In genomic region chr2:96636772-96637171, GRCh38 we compare ENCODE assay signal across 9 cellular contexts. TPM values are rescaled to one million over a fixed set of nuclear protein-coding genes. Genes with fewer than 3 reads are reported as not detected.
DNase-seq lines count a peak whose midpoint lies in the region; ATAC-seq, FAIRE-seq and TF ChIP-seq lines count a peak whose summit lies in the region.
"Had no signal": no experiment of that assay in that cellular context is flagged by ENCODE, and none has a peak within 500 bp of the region (broad histone marks: within the 10 kb centered on the region; RNA-seq: fewer than 3 reads in every experiment).

No MANE protein-coding gene starts in this region.

- TF ChIP-seq CTCF in kidney (IDR thresholded peaks at IDR 0.05; ENCODE audit: borderline replicate concordance, extremely low read depth, insufficient read depth): no peak

- intact Hi-C loops in activated T-helper 2 cell treated with anti-CD3 and anti-CD28 coated beads, Interferon-gamma antibody, Interleukin-2, Interleukin-4, amounts not matched to agents 10 μg/mL and 5 μg/mL and 100 μg/mL, durations not matched to agents 14 hours and 24 hours and 36 hours (cut with micrococcal nuclease): loop anchor here (2.0 to 5.0 kb wide), 7 partner anchors 20 to 166 kb away; partner anchors contain the start of genes ARID5A, CNNM4 and LMAN2L
- intact Hi-C loops in kidney (cut with DNase I): no loop called here

- H3K27me3 Mint-ChIP-seq in activated T-helper 2 cell treated with anti-CD3 and anti-CD28 coated beads, Interferon-gamma antibody, Interleukin-2, Interleukin-4, amounts not matched to agents 10 μg/mL and 5 μg/mL and 100 μg/mL, durations not matched to agents 14 hours and 24 hours and 36 hours (ENCODE audit: low read depth): peaks cover 3% of the 10 kb centered on the region

- ATAC-seq in esophagus mucosa: no peak

- FAIRE-seq in kidney (lab: Jason Lieb, UNC): no peak

- H3K27me3 ChIP-seq in stomach smooth muscle (ENCODE audit: control insufficient read depth in 1 of 2, insufficient read depth in 2 of 2, low read length in 2 of 2): no peaks in the 10 kb centered on the region

- H3K4me3 ChIP-seq in kidney (ENCODE audit: low read length in 2 of 2): peak overlapping the region; percentile 83 to 84
- H3K4me3 ChIP-seq in stomach smooth muscle (ENCODE audit: low read length in 2 of 2): peak overlapping the region; percentile 85 to 87

- DNase-seq in NCI-H82 (lab: John Stamatoyannopoulos, UW) (peak; percentile 48), NCI-H82 treated with DMSO at 0.1 percent for 48 hours (lab: John Stamatoyannopoulos, UW; ENCODE audit: unreplicated experiment) (no peak), kidney (no peak), NCI-H2029 (lab: John Stamatoyannopoulos, UW) (no peak)
- no peak for DNase-seq in activated T-helper 2 cell treated with anti-CD3 and anti-CD28 coated beads, Interferon-gamma antibody, Interleukin-2, Interleukin-4, amounts not matched to agents 10 μg/mL and 5 μg/mL and 100 μg/mL, durations not matched to agents 14 hours and 24 hours and 36 hours (ENCODE audit: low spot score)
- DNase-seq in activated CD4-positive, CD25-positive, alpha-beta regulatory T cell (lab: John Stamatoyannopoulos, UW): no peak

- peak overlapping the region in 1 of 2 donors; percentile 84 for H3K9ac ChIP-seq in kidney (ENCODE audit: low read length in 2 of 2)
- H3K9ac ChIP-seq in stomach smooth muscle (ENCODE audit: low read length in 2 of 2): peak overlapping the region; percentile 83 to 90

- no peaks in the 10 kb centered on the region for H3K9me3 ChIP-seq in kidney (ENCODE audit: control insufficient read depth in 1 of 2, low read length in 2 of 2)
- no peaks in the 10 kb centered on the region for H3K9me3 ChIP-seq in stomach smooth muscle (ENCODE audit: control insufficient read depth in 2 of 2, low read length in 2 of 2)

- H3K4me1 ChIP-seq in kidney (ENCODE audit: control insufficient read depth in 1 of 2, insufficient read depth in 1 of 2, low read depth in 1 of 2, low read length in 2 of 2): peaks cover 0 to 8% of the 10 kb centered on the region in 2 donors
- peaks cover 9% of the 10 kb centered on the region for H3K4me1 ChIP-seq in stomach smooth muscle (ENCODE audit: control insufficient read depth, insufficient read depth, low read length)

- peaks cover 45% of the 10 kb centered on the region for H3K36me3 Mint-ChIP-seq in activated T-helper 2 cell treated with anti-CD3 and anti-CD28 coated beads, Interferon-gamma antibody, Interleukin-2, Interleukin-4, amounts not matched to agents 10 μg/mL and 5 μg/mL and 100 μg/mL, durations not matched to agents 14 hours and 24 hours and 36 hours (ENCODE audit: low read depth)

- peaks cover 29% of the 10 kb centered on the region for H3K4me1 Mint-ChIP-seq in activated T-helper 2 cell treated with anti-CD3 and anti-CD28 coated beads, Interferon-gamma antibody, Interleukin-2, Interleukin-4, amounts not matched to agents 10 μg/mL and 5 μg/mL and 100 μg/mL, durations not matched to agents 14 hours and 24 hours and 36 hours (ENCODE audit: low read depth)

- H3K27ac Mint-ChIP-seq in activated T-helper 2 cell treated with anti-CD3 and anti-CD28 coated beads, Interferon-gamma antibody, Interleukin-2, Interleukin-4, amounts not matched to agents 10 μg/mL and 5 μg/mL and 100 μg/mL, durations not matched to agents 14 hours and 24 hours and 36 hours: peak overlapping the region; percentile 97

- H3K27ac ChIP-seq in kidney (ENCODE audit: low read depth in 2 of 2, low read length in 2 of 2) (peak overlapping the region; percentile 27 to 89), stomach smooth muscle (ENCODE audit: low read length) (no peak overlapping the region)

- peak overlapping the region; percentile 94 for H3K4me3 Mint-ChIP-seq in activated T-helper 2 cell treated with anti-CD3 and anti-CD28 coated beads, Interferon-gamma antibody, Interleukin-2, Interleukin-4, amounts not matched to agents 10 μg/mL and 5 μg/mL and 100 μg/mL, durations not matched to agents 14 hours and 24 hours and 36 hours (ENCODE audit: low read depth)

- peaks cover 0 to 6% of the 10 kb centered on the region in 2 donors for H3K36me3 ChIP-seq in kidney (ENCODE audit: control insufficient read depth in 1 of 2, insufficient read depth in 2 of 2, low read length in 2 of 2)
- peaks cover 3 to 6% of the 10 kb centered on the region in 2 donors for H3K36me3 ChIP-seq in stomach smooth muscle (ENCODE audit: control insufficient read depth in 2 of 2, insufficient read depth in 2 of 2, low read length in 2 of 2)

- no peaks in the 10 kb centered on the region for H3K9me3 Mint-ChIP-seq in activated T-helper 2 cell treated with anti-CD3 and anti-CD28 coated beads, Interferon-gamma antibody, Interleukin-2, Interleukin-4, amounts not matched to agents 10 μg/mL and 5 μg/mL and 100 μg/mL, durations not matched to agents 14 hours and 24 hours and 36 hours

RNA-seq across cellular contexts. Expression of gene KANSL3, which starts 1.3 kb away (rescaled TPM):
- total RNA-seq in activated T-helper 2 cell treated with anti-CD3 and anti-CD28 coated beads, Interferon-gamma antibody, Interleukin-2, Interleukin-4, amounts not matched to agents 10 μg/mL and 5 μg/mL and 100 μg/mL, durations not matched to agents 14 hours and 24 hours and 36 hours: 45.8 and 48.3 TPM in 2 replicates
- total RNA-seq in kidney: 48.8 TPM
- 17.5 TPM for polyA plus RNA-seq in kidney (ENCODE audit: insufficient read depth, low read depth, low replicate concordance)
- total RNA-seq in esophagus mucosa: 19.0 TPM

RNA-seq across cellular contexts. Expression of gene FER1L5, which starts 5.8 kb away (rescaled TPM):
- not detected in 2 replicates for total RNA-seq in activated T-helper 2 cell treated with anti-CD3 and anti-CD28 coated beads, Interferon-gamma antibody, Interleukin-2, Interleukin-4, amounts not matched to agents 10 μg/mL and 5 μg/mL and 100 μg/mL, durations not matched to agents 14 hours and 24 hours and 36 hours
- total RNA-seq in kidney (1.3 TPM), esophagus mucosa (0.16 TPM)
- polyA plus RNA-seq in kidney (ENCODE audit: insufficient read depth, low read depth, low replicate concordance): 0.15 TPM
- total RNA-seq: T-helper 2 cell treated with Interferon-gamma antibody and Interleukin-4, amounts not matched to agents 100 ng/mL and 5 ng/mL, for 36 hours had no signal
